In the genomic region with DNA sequence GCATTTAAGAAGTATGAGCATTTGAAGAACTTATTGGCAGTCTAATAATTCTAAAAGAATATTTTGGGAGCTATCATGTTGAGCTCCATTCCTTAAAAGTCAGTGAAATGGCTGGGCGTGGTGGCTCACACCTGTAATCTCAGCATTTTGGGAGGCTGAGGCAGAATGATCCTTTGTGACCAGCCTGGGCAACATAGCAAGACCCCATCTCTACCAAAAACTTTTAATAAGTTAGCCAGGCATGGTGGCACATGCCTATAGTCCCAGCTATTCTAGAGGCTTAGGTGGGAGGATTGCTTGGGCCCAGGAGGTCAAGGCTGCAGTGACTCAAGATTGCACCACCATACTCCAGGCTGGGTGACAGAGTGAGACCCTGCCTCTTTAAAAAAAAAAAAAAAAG, we compare ENCODE assay signal across 23 cellular contexts.
"Had no signal": no experiment of that assay in that cellular context is flagged by ENCODE, and none has a peak within 500 bp of the region (broad histone marks: within the 10 kb centered on the region; RNA-seq: fewer than 3 reads in every experiment).

No MANE protein-coding gene starts in this region.

- H3K27ac ChIP-seq: colonic mucosa, epithelial cell of prostate, esophagus squamous epithelium, gastrocnemius medialis, heart right ventricle, left lung, lower lobe of right lung had no signal

- DNase-seq: colonic mucosa; cortex of kidney; effector CD8-positive, alpha-beta T cell; effector memory CD8-positive, alpha-beta T cell; endodermal cell; erythroblast; esophagus squamous epithelium; foreskin fibroblast; foreskin melanocyte; gastrocnemius medialis; glutamatergic neuron; head of caudate nucleus; heart right ventricle; hippocampal formation; left cardiac atrium; left lung; left ventricle myocardium superior; lower lobe of right lung; mesenchymal stem cell; mucosa of descending colon had no signal

- H3K36me3 ChIP-seq: colonic mucosa had no signal

- H3K4me3 ChIP-seq: colonic mucosa, esophagus squamous epithelium, gastrocnemius medialis, heart right ventricle, left lung, lower lobe of right lung, mucosa of descending colon had no signal

- FAIRE-seq: keratinocyte had no signal

- H3K4me1 ChIP-seq: colonic mucosa, esophagus squamous epithelium, gastrocnemius medialis, heart right ventricle, left lung, lower lobe of right lung had no signal

- ATAC-seq: effector memory CD8-positive, alpha-beta T cell; esophagus mucosa; gastrocnemius medialis; heart right ventricle; left cardiac atrium; left lung; left ventricle myocardium superior; lower lobe of right lung; mucosa of descending colon had no signal

- H3K9me3 ChIP-seq: colonic mucosa, esophagus squamous epithelium, gastrocnemius medialis, heart right ventricle, left lung, lower lobe of right lung, mucosa of descending colon had no signal

- H3K27me3 ChIP-seq: colonic mucosa, esophagus squamous epithelium, gastrocnemius medialis, heart right ventricle, left lung had no signal
